Comparison of ENCODE assay signal across 21 cellular contexts in genomic region chr11:2688381-2689231, GRCh38. TPM values are rescaled to one million over a fixed set of nuclear protein-coding genes. Genes with fewer than 3 reads are reported as not detected.
DNase-seq lines count a peak whose midpoint lies in the region; ATAC-seq, FAIRE-seq and TF ChIP-seq lines count a peak whose summit lies in the region.
"Had no signal": no experiment of that assay in that cellular context is flagged by ENCODE, and none has a peak within 500 bp of the region (broad histone marks: within the 10 kb centered on the region; RNA-seq: fewer than 3 reads in every experiment).

No MANE protein-coding gene starts in this region.

- H2BK5ac ChIP-seq in mesendoderm (ENCODE audit: low read length), result no peak overlapping the region

- no peak overlapping the region for H4K8ac ChIP-seq in mesendoderm (ENCODE audit: low read depth, low read length)

- DNase-seq in Right ventricle myocardium superior, result peak; percentile 4
- DNase-seq in heart left ventricle, result no peak
- no peak for DNase-seq in K562 (ENCODE audit: extremely low read depth in 1 of 4, low spot score in 3 of 4)
- DNase-seq in mesendoderm, result no peak
- DNase-seq in upper lobe of left lung, result no peak
- no peak for DNase-seq in medulla oblongata (ENCODE audit: extremely low spot score)
- no peak for DNase-seq in stimulated activated effector memory CD8-positive, alpha-beta T cell treated with anti-CD3 and anti-CD28 coated beads, Interleukin-12 subunit alpha, Interleukin-12 subunit beta, amount 100 ng/mL, for 72 hours (ENCODE audit: low spot score in 2 of 2)
- DNase-seq: CD4-positive, CD25-positive, alpha-beta regulatory T cell; effector CD8-positive, alpha-beta T cell; naive B cell; NCI-H187 treated with DMSO at 0.1 percent for 48 hours; substantia nigra; T1000 had no signal

- TF ChIP-seq CTCF in heart left ventricle (IDR thresholded peaks at IDR 0.05) (no peak), K562 (IDR thresholded peaks at IDR 0.05 in 2 of 3, conservative IDR thresholded peaks at IDR 0.05 in 1 of 3; ENCODE audit: insufficient read depth in 2 of 3, low read depth in 1 of 3, low read length in 3 of 3) (no peak), upper lobe of left lung (IDR thresholded peaks at IDR 0.05) (no peak)

- no peaks in the 10 kb centered on the region for H3K9me3 Mint-ChIP-seq in stimulated activated effector memory CD8-positive, alpha-beta T cell treated with anti-CD3 and anti-CD28 coated beads, Interleukin-12 subunit alpha, Interleukin-12 subunit beta, amount 100 ng/mL, for 72 hours
- H3K9me3 Mint-ChIP-seq: CD4-positive, CD25-positive, alpha-beta regulatory T cell; memory B cell; naive B cell had no signal

- no peak for ATAC-seq in Right ventricle myocardium superior (ENCODE audit: poor library complexity)
- ATAC-seq in heart left ventricle, result no peak
- ATAC-seq in K562, result no peak
- no peak for ATAC-seq in upper lobe of left lung (ENCODE audit: low FRiP score in 2 of 2)
- ATAC-seq in GM18858 (IDR thresholded peaks at IDR 0.05; ENCODE audit: unreplicated experiment), result no peak
- ATAC-seq in stimulated activated effector memory CD8-positive, alpha-beta T cell treated with anti-CD3 and anti-CD28 coated beads, Interleukin-12 subunit alpha, Interleukin-12 subunit beta, amount 100 ng/mL, for 72 hours, result no peak
- ATAC-seq: activated CD4-positive, CD25-positive, alpha-beta regulatory T cell treated with anti-CD3 and anti-CD28 coated beads, Interleukin-2, amount 50 U/mL, for 24 hours; HCT116 had no signal

- no peaks in the 10 kb centered on the region for H3K9me3 ChIP-seq in heart left ventricle
- no peaks in the 10 kb centered on the region for H3K9me3 ChIP-seq in K562 (replicated peaks; ENCODE audit: control insufficient read depth, insufficient read depth, low read depth, low read length)
- no peaks in the 10 kb centered on the region for H3K9me3 ChIP-seq in upper lobe of left lung
- H3K9me3 ChIP-seq: esophagus muscularis mucosa had no signal

- H3K4me3 ChIP-seq in heart left ventricle (no peak overlapping the region), K562 (no peak overlapping the region), mesendoderm (ENCODE audit: low read length) (no peak overlapping the region), upper lobe of left lung (no peak overlapping the region)
- H3K4me3 ChIP-seq: esophagus muscularis mucosa had no signal

- H3K36me3 ChIP-seq in heart left ventricle (peaks cover 0 to 12% (median 0%) of the 10 kb centered on the region in 9 donors), K562 (ENCODE audit: control insufficient read depth, insufficient read depth, low read length) (peaks cover 86% of the 10 kb centered on the region; the same call in 2 of the 3 replicates), mesendoderm (ENCODE audit: control insufficient read depth, insufficient read depth, low read length) (no peaks in the 10 kb centered on the region), upper lobe of left lung (no peaks in the 10 kb centered on the region)
- H3K36me3 ChIP-seq: esophagus muscularis mucosa had no signal

- H3K36me3 Mint-ChIP-seq in stimulated activated effector memory CD8-positive, alpha-beta T cell treated with anti-CD3 and anti-CD28 coated beads, Interleukin-12 subunit alpha, Interleukin-12 subunit beta, amount 100 ng/mL, for 72 hours, result no peaks in the 10 kb centered on the region
- H3K36me3 Mint-ChIP-seq: naive B cell had no signal

- H3K9ac ChIP-seq in K562 (ENCODE audit: insufficient read depth in 1 of 2, low read depth in 2 of 2, low read length in 2 of 2), result peak overlapping the region in 1 of 2 experiments; percentile 10; a peak in 1 of 4 replicates
- no peak overlapping the region for H3K9ac ChIP-seq in mesendoderm (ENCODE audit: low read length)
- H3K9ac ChIP-seq: KMS-11 had no signal

- H2BK120ac ChIP-seq in mesendoderm (ENCODE audit: low read depth, low read length), result no peak overlapping the region

- no peak overlapping the region for H2AK5ac ChIP-seq in mesendoderm (ENCODE audit: low read length)

- 88 to 93% (median 91%) methylated on average over 3 to 6 of the region's 6 CpGs for WGBS in heart left ventricle, 4 donors
- WGBS in K562 (ENCODE audit: insufficient coverage, low coverage, missing lambda C conversion rate), result 74% methylated on average over 6 of the region's 6 CpGs
- no CpG with 5 or more reads among the region's 6 CpGs for WGBS in mesendoderm (ENCODE audit: extremely low coverage, insufficient coverage, low lambda C conversion rate)
- 80 to 95% methylated on average over 3 to 5 of the region's 6 CpGs for WGBS in upper lobe of left lung, 2 donors

- H3K56ac ChIP-seq in mesendoderm (ENCODE audit: low read length), result peak overlapping the region; percentile 50

- H3K27ac ChIP-seq in heart left ventricle, result peak overlapping the region in 1 of 12 donors; percentile 6
- H3K27ac ChIP-seq in K562 (ENCODE audit: extremely low read depth, low read depth, low read length), result no peak overlapping the region
- H3K27ac ChIP-seq in mesendoderm (ENCODE audit: low read depth, low read length), result no peak overlapping the region
- H3K27ac ChIP-seq in upper lobe of left lung, result peak overlapping the region in 3 of 4 donors; percentile 0 to 47 (median 2)
- H3K27ac ChIP-seq: esophagus muscularis mucosa, KMS-11 had no signal

- H3K23ac ChIP-seq in mesendoderm (ENCODE audit: low read length), result no peak overlapping the region

- BruUV-seq in K562 (replicated peaks; lab: Mats Ljungman, UMichigan), result no TSS peak

- H3K4me1 ChIP-seq in heart left ventricle (peaks cover 0 to 61% (median 27%) of the 10 kb centered on the region in 12 donors), K562 (replicated peaks in 1 of 2; ENCODE audit: control insufficient read depth in 2 of 2, insufficient read depth in 2 of 2, low read length in 2 of 2) (peaks cover 0 to 11% of the 10 kb centered on the region in 2 experiments; a peak in 3 of 5 replicates), mesendoderm (ENCODE audit: control insufficient read depth, low read depth, low read length) (peaks cover 18% of the 10 kb centered on the region), upper lobe of left lung (peaks cover 24 to 35% (median 28%) of the 10 kb centered on the region in 4 donors)

- no peak overlapping the region for H3K4me2 ChIP-seq in K562 (ENCODE audit: insufficient read depth, low read length)
- H3K4me2 ChIP-seq in mesendoderm (ENCODE audit: low read length), result no peak overlapping the region
- H3K4me2 ChIP-seq: KMS-11 had no signal

- H3K27me3 ChIP-seq in heart left ventricle (no peaks in the 10 kb centered on the region), K562 (ENCODE audit: control insufficient read depth in 2 of 2, insufficient read depth in 2 of 2, low read length in 2 of 2) (no peaks in the 10 kb centered on the region), mesendoderm (ENCODE audit: insufficient read depth, low read length, poor library complexity) (no peaks in the 10 kb centered on the region), upper lobe of left lung (no peaks in the 10 kb centered on the region)
- H3K27me3 ChIP-seq: esophagus muscularis mucosa had no signal

- H3K9me1 ChIP-seq in K562 (ENCODE audit: control insufficient read depth, insufficient read depth, low read length), result peaks cover 12% of the 10 kb centered on the region

- no peak overlapping the region for H2AFZ ChIP-seq in K562 (ENCODE audit: low read depth, low read length)

- no peak overlapping the region for H3K18ac ChIP-seq in mesendoderm (ENCODE audit: low read length)

- CTCF ChIA-PET in K562 (lab: Yijun Ruan, JAX; ENCODE audit: low intra/inter-chr PET ratio), result no interaction called here

- no peak overlapping the region for H3K27ac Mint-ChIP-seq in stimulated activated effector memory CD8-positive, alpha-beta T cell treated with anti-CD3 and anti-CD28 coated beads, Interleukin-12 subunit alpha, Interleukin-12 subunit beta, amount 100 ng/mL, for 72 hours
- H3K27ac Mint-ChIP-seq: activated naive CD8-positive, alpha-beta T cell; CD4-positive, CD25-positive, alpha-beta regulatory T cell; memory B cell had no signal

- H3K4ac ChIP-seq in mesendoderm (ENCODE audit: low read depth, low read length), result no peak overlapping the region

- POLR2A ChIA-PET in K562 (lab: Yijun Ruan, JAX), result interaction anchor here (0.6 to 3.4 kb wide), 5 partner anchors 9 to 753 kb away, joined by 3 to 20 read pairs (median 5); partner anchors contain the start of gene KCNQ1OT1

- FAIRE-seq in K562 (lab: Jason Lieb, UNC), result no peak
- FAIRE-seq: frontal cortex had no signal

- intact Hi-C loops in Right ventricle myocardium superior (cut with DNase I), result no loop called here
- intact Hi-C loops in heart left ventricle (cut with DNase I), result loop anchor here in 1 of 10 donors (10.0 kb wide), 1 partner anchor 196 kb away; the partner anchor contains the start of gene CDKN1C
- intact Hi-C loops in K562 (cut with micrococcal nuclease), result no loop called here

- peaks cover 78% of the 10 kb centered on the region for H4K20me1 ChIP-seq in K562 (replicated peaks; ENCODE audit: control insufficient read depth, insufficient read depth, low read length)

- H3K79me1 ChIP-seq in mesendoderm (ENCODE audit: low read length), result no peaks in the 10 kb centered on the region

- TF ChIP-seq POLR2A in heart left ventricle (IDR thresholded peaks at IDR 0.05) (no peak), K562 (conservative IDR thresholded peaks at IDR 0.05) (no peak), upper lobe of left lung (IDR thresholded peaks at IDR 0.05) (no peak)

- no peak overlapping the region for H4K5ac ChIP-seq in mesendoderm (ENCODE audit: low read length)

- TF ChIP-seq RAD21 in K562 (CRISPR knock-in tag; conservative IDR thresholded peaks at IDR 0.05 in 1 of 2, IDR thresholded peaks at IDR 0.05 in 1 of 2), result no peak

- in situ Hi-C loops in K562 (cut with MboI), result no loop called here

- TF ChIP-seq EP300 in K562 (IDR thresholded peaks at IDR 0.05; ENCODE audit: low read length), result no peak
- TF ChIP-seq EP300 in upper lobe of left lung (IDR thresholded peaks at IDR 0.05), result no peak

- H3K79me2 ChIP-seq in K562 (ENCODE audit: control insufficient read depth, insufficient read depth, low read length), result peaks cover 89% of the 10 kb centered on the region
- H3K79me2 ChIP-seq in mesendoderm (ENCODE audit: control insufficient read depth, insufficient read depth, low read length), result no peaks in the 10 kb centered on the region

- no peak overlapping the region for H3K4me3 Mint-ChIP-seq in stimulated activated effector memory CD8-positive, alpha-beta T cell treated with anti-CD3 and anti-CD28 coated beads, Interleukin-12 subunit alpha, Interleukin-12 subunit beta, amount 100 ng/mL, for 72 hours
- H3K4me3 Mint-ChIP-seq: activated naive CD8-positive, alpha-beta T cell; CD4-positive, CD25-positive, alpha-beta regulatory T cell; memory B cell had no signal

- H3K4me1 Mint-ChIP-seq in stimulated activated effector memory CD8-positive, alpha-beta T cell treated with anti-CD3 and anti-CD28 coated beads, Interleukin-12 subunit alpha, Interleukin-12 subunit beta, amount 100 ng/mL, for 72 hours, result peaks cover 12% of the 10 kb centered on the region

- H2BK15ac ChIP-seq in mesendoderm (replicated peaks; ENCODE audit: low read depth), result no peak overlapping the region

RNA-seq across cellular contexts. Expression of gene KCNQ1OT1, which starts 11.2 kb away (rescaled TPM):
- total RNA-seq in Right ventricle myocardium superior, result 0.35 TPM
- under 1 TPM; 0.28 to 0.93 (median 0.40) TPM for total RNA-seq in heart left ventricle
- polyA plus RNA-seq in heart left ventricle, result under 1 TPM; 0.14 to 0.57 TPM
- total RNA-seq in K562 (2011; cell fraction: chromatin; rRNA removed; ENCODE audit: low replicate concordance), result 32.7 and 48.2 TPM in 2 replicates
- 15.8 and 20.9 TPM in 2 replicates for total RNA-seq in K562 (2011; cell fraction: nucleolus; rRNA removed)
- total RNA-seq in K562 (2011; cell fraction: nucleoplasm; rRNA removed), result 36.4 and 61.6 TPM in 2 replicates
- 1.2 and 1.3 TPM in 2 replicates for total RNA-seq in K562 (2014; rRNA removed)
- 2.0 TPM in 2 replicates for total RNA-seq in K562 (2014; rRNA removed; fragmentation: Illumina TruSeq; extraction: Trizol)
- 2.2 and 2.3 TPM in 2 replicates for total RNA-seq in K562 (2015; rRNA removed; fragmentation: Illumina TruSeq; extraction: Trizol)
- total RNA-seq in K562 (2021), result 1.4 and 1.7 TPM in 2 replicates
- 0.74 and 0.92 TPM in 2 replicates for polyA plus RNA-seq in K562 (2011; rRNA removed)
- polyA plus RNA-seq in K562 (2011; cell fraction: cytosol; rRNA removed), result 0.06 and 0.15 TPM in 2 replicates
- 5.9 and 6.5 TPM in 2 replicates for polyA plus RNA-seq in K562 (2011; cell fraction: nucleus; rRNA removed)
- polyA plus RNA-seq in K562 (2012), result 0.38 and 0.66 TPM in 2 replicates
- polyA plus RNA-seq in K562 (2014; fragmentation: Illumina TruSeq; extraction: Trizol), result 0.48 and 0.51 TPM in 2 replicates
- under 1 TPM; 0.04 to 0.17 TPM for polyA plus RNA-seq in K562 (2014; fragmentation: Nextera tagmentation; extraction: Ambion mirVana)
- 0.50 and 0.64 TPM in 2 replicates for polyA plus RNA-seq in K562 (2014; rRNA removed)
- polyA minus RNA-seq in K562 (2011; rRNA and poly(A)+ RNA removed), result 7.7 and 12.9 TPM in 2 replicates
- 0.48 and 1.0 TPM in 2 replicates for polyA minus RNA-seq in K562 (2011; cell fraction: cytosol; rRNA and poly(A)+ RNA removed)
- 15.9 and 28.0 TPM in 2 replicates for polyA minus RNA-seq in K562 (2011; cell fraction: nucleus; rRNA and poly(A)+ RNA removed)
- polyA plus RNA-seq in mesendoderm (2013, experiment 1 of 2), result 0.04 TPM
- 0.04 TPM for polyA plus RNA-seq in mesendoderm (2013, experiment 2 of 2)
- total RNA-seq in upper lobe of left lung, result 1 to 10 TPM; 1.1 to 6.3 (median 4.1) TPM

Comparison
In these comparisons a context has a peak if more than half of its experiments do, and no peak if none do; other contexts are left out.
1. H3K27ac ChIP-seq: peak in upper lobe of left lung (3 of 4); none in K562 (single experiment) and mesendoderm (single experiment).